17 cellular contexts compared by ENCODE assay signal in the genomic region with DNA sequence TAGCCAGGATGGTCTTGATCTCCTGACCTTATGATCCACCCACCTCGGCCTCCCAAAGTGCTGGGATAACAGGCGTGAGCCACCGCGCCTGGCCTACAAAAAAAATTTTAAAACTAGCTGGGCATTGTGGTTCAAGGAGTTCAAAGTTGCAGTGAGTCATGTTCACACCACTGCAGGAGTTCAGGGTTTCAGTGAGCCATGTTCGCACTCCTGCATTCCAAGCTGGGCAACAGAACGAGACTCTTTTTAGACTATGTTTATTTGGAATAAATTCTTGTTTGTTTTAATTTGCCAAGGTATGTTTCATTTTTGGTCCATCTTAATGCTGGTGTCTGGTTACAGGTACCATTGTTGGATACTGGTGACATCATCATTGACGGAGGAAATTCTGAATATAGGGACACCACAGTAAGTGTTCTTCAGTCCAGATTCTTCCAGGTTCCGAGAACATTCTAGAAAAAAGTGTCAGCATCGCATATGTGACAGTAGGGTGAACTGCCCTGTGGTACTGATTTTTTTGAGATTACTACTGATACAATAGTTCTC. TPM values are rescaled to one million over a fixed set of nuclear protein-coding genes. Genes with fewer than 3 reads are reported as not detected.
DNase-seq lines count a peak whose midpoint lies in the region; ATAC-seq and TF ChIP-seq lines count a peak whose summit lies in the region.
"Had no signal": no experiment of that assay in that cellular context is flagged by ENCODE, and none has a peak within 500 bp of the region (broad histone marks: within the 10 kb centered on the region; RNA-seq: fewer than 3 reads in every experiment).

No MANE protein-coding gene starts in this region.

- no peak overlapping the region for H3K27ac Mint-ChIP-seq in Calu3 (ENCODE audit: unreplicated experiment)
- H3K27ac Mint-ChIP-seq: activated CD4-positive, alpha-beta T cell treated with anti-CD3 and anti-CD28 coated beads for 36 hours; activated naive CD4-positive, alpha-beta T cell treated with anti-CD3 and anti-CD28 coated beads, Interleukin-2, amount 50 U/mL, for 24 hours; naive B cell had no signal

- H3K9me3 Mint-ChIP-seq in Calu3 (ENCODE audit: low read depth, unreplicated experiment), result no peaks in the 10 kb centered on the region
- H3K9me3 Mint-ChIP-seq: activated naive CD4-positive, alpha-beta T cell treated with anti-CD3 and anti-CD28 coated beads, Interleukin-2, amount 50 U/mL, for 24 hours; naive B cell; stimulated activated naive CD8-positive, alpha-beta T cell treated with anti-CD3 and anti-CD28 coated beads, Interleukin-15, amount 100 ng/mL, for 72 hours had no signal

- intact Hi-C loops in Calu3 (cut with micrococcal nuclease; ENCODE audit: unreplicated experiment), result no loop called here

- no peak for ATAC-seq in HG03135 (IDR thresholded peaks at IDR 0.05; ENCODE audit: unreplicated experiment)
- ATAC-seq: activated CD4-positive, alpha-beta T cell treated with anti-CD3 and anti-CD28 coated beads for 36 hours; lower lobe of right lung; stimulated activated naive CD8-positive, alpha-beta T cell treated with anti-CD3 and anti-CD28 coated beads, Interleukin-15, amount 100 ng/mL, for 72 hours had no signal

- CTCF ChIA-PET in Calu3 (lab: Charles Lee), result no interaction called here

- H3K36me3 Mint-ChIP-seq in Calu3 (ENCODE audit: insufficient read depth, unreplicated experiment), result peaks cover 57% of the 10 kb centered on the region

- no peaks in the 10 kb centered on the region for H3K27me3 Mint-ChIP-seq in Calu3 (ENCODE audit: unreplicated experiment)
- H3K27me3 Mint-ChIP-seq: activated CD4-positive, alpha-beta T cell treated with anti-CD3 and anti-CD28 coated beads for 36 hours; activated naive CD4-positive, alpha-beta T cell treated with anti-CD3 and anti-CD28 coated beads, Interleukin-2, amount 50 U/mL, for 24 hours; naive B cell; stimulated activated naive CD8-positive, alpha-beta T cell treated with anti-CD3 and anti-CD28 coated beads, Interleukin-15, amount 100 ng/mL, for 72 hours had no signal

- DNase-seq in A172 (ENCODE audit: low spot score) (peak; percentile 46), HCEC 1CT (peak; percentile 88), astrocyte of the hippocampus (ENCODE audit: low read depth, low spot score) (peak; percentile 45), glomerular visceral epithelial cell (ENCODE audit: extremely low spot score) (peak; percentile 18), nucleus accumbens (lab: John Stamatoyannopoulos, UW) (no peak), Calu3 (no peak)
- DNase-seq in activated CD4-positive, alpha-beta T cell treated with anti-CD3 and anti-CD28 coated beads, Interleukin-2, amount 50 U/mL, for 48 hours, result no peak
- DNase-seq: activated CD4-positive, alpha-beta T cell treated with anti-CD3 and anti-CD28 coated beads for 36 hours; central memory CD4-positive, alpha-beta T cell; lower lobe of right lung; naive B cell; NCI-H1694 treated with DMSO at 0.1 percent for 48 hours; NCI-H446; stimulated activated naive CD8-positive, alpha-beta T cell treated with anti-CD3 and anti-CD28 coated beads, Interleukin-15, amount 100 ng/mL, for 72 hours; T-helper 9 cell had no signal

- no peaks in the 10 kb centered on the region for H3K4me1 Mint-ChIP-seq in Calu3 (ENCODE audit: low read depth, unreplicated experiment)

- BruUV-seq in Calu3 (replicated peaks; lab: Mats Ljungman, UMichigan), result no TSS peak

- TF ChIP-seq CTCF in Calu3 (IDR thresholded peaks at IDR 0.05; ENCODE audit: unreplicated experiment), result no peak

- H3K4me3 Mint-ChIP-seq in Calu3 (ENCODE audit: low read depth, unreplicated experiment), result no peak overlapping the region
- H3K4me3 Mint-ChIP-seq: activated CD4-positive, alpha-beta T cell treated with anti-CD3 and anti-CD28 coated beads for 36 hours; naive B cell; stimulated activated naive CD8-positive, alpha-beta T cell treated with anti-CD3 and anti-CD28 coated beads, Interleukin-15, amount 100 ng/mL, for 72 hours had no signal

RNA-seq across cellular contexts. Expression of a gene that starts 3.9 kb away (rescaled TPM):
- 114 and 146 TPM in 2 replicates for total RNA-seq in A172 (2014; rRNA removed; shearing (Covaris generic))
- 142 and 155 TPM in 2 replicates for total RNA-seq in Calu3 (2022)

RNA-seq across cellular contexts. Expression of a gene that starts 27.4 kb away (rescaled TPM):
- 11.6 and 15.2 TPM in 2 replicates for total RNA-seq in A172 (2014; rRNA removed; shearing (Covaris generic))
- total RNA-seq in Calu3 (2022), result 18.0 and 21.3 TPM in 2 replicates

RNA-seq across cellular contexts. Expression of a gene that starts 47.0 kb away (rescaled TPM):
- not detected in 2 replicates for total RNA-seq in A172 (2014; rRNA removed; shearing (Covaris generic))
- 0.73 TPM in 1 of 2 replicates, not detected in the other for total RNA-seq in Calu3 (2022)
- total RNA-seq: lower lobe of right lung had no signal

Comparison
In these comparisons a context has a peak if more than half of its experiments do, and no peak if none do; other contexts are left out.
1. DNase-seq: peak in A172 (single experiment), HCEC 1CT (single experiment), astrocyte of the hippocampus (single experiment) and glomerular visceral epithelial cell (single experiment); none in nucleus accumbens (0 of 56), Calu3 (single experiment) and activated CD4-positive, alpha-beta T cell treated with anti-CD3 and anti-CD28 coated beads, Interleukin-2, amount 50 U/mL, for 48 hours (0 of 2).